ENCODE assay signal across 7 cellular contexts in the genomic region with DNA sequence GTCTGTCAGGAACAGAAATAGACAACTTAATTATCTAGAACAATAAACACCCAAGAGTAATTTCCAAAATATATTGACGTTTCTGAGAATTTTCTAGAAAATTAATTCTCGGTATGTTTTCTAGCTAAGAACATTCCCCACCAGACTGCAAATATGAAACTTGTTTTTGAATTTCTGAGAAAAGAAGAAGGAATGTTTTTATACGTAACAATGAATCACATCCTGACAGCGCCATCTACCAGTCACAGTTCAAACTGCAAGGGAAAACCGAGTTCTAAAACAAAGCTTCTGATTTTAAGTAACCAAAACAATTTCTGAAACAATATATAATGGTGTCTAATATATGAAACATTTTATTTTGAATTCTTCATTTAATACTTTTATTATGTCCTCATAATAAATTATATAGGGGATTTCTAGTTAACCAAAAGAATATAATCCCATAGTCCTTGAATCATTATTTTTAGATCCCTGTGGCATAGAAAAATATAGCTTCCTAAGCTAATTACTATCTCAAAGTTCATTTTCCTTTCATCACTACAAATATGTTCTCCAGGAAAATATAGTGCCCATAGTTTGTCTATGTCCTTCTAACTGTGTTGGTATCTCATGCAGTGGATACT. TPM values are rescaled to one million over a fixed set of nuclear protein-coding genes. Genes with fewer than 3 reads are reported as not detected.
DNase-seq lines count a peak whose midpoint lies in the region; ATAC-seq and TF ChIP-seq lines count a peak whose summit lies in the region.

No MANE protein-coding gene starts in this region.

- H3K4me1 ChIP-seq in foreskin keratinocyte (no peaks in the 10 kb centered on the region), smooth muscle cell (ENCODE audit: low read depth) (no peaks in the 10 kb centered on the region)

- no peaks in the 10 kb centered on the region for H4K20me1 ChIP-seq in smooth muscle cell (ENCODE audit: low read depth)

- H3K36me3 ChIP-seq in smooth muscle cell (ENCODE audit: low read depth) = no peaks in the 10 kb centered on the region

- no peak overlapping the region for H3K4me2 ChIP-seq in smooth muscle cell

- H3K27me3 ChIP-seq in foreskin keratinocyte (no peaks in the 10 kb centered on the region), smooth muscle cell (ENCODE audit: low read depth) (no peaks in the 10 kb centered on the region)

- DNase-seq in GM03348 (ENCODE audit: low spot score) (peak; percentile 9), Kasumi-1 (lab: John Stamatoyannopoulos, UW) (peak; percentile 3 to 29), foreskin keratinocyte (peak in 1 of 2 donors; percentile 9), smooth muscle cell (lab: John Stamatoyannopoulos, UW; ENCODE audit: unreplicated experiment) (no peak), occipital lobe (lab: John Stamatoyannopoulos, UW) (no peak)

- H3K9me3 ChIP-seq in smooth muscle cell (replicated peaks; ENCODE audit: low read depth) = no peaks in the 10 kb centered on the region

- no peak overlapping the region for H3K9ac ChIP-seq in smooth muscle cell (ENCODE audit: low read depth)

- H3K4me3 ChIP-seq in smooth muscle cell = no peak overlapping the region

- TF ChIP-seq CTCF in foreskin keratinocyte (conservative IDR thresholded peaks at IDR 0.05) = peak; percentile 83
- peak; percentile 92 for TF ChIP-seq CTCF in smooth muscle cell (IDR thresholded peaks at IDR 0.05; ENCODE audit: borderline replicate concordance, insufficient read depth, poor library complexity, severe bottlenecking)

- H3F3A ChIP-seq in smooth muscle cell (ENCODE audit: low read depth) = no peaks in the 10 kb centered on the region

- no peak overlapping the region for H2AFZ ChIP-seq in smooth muscle cell (ENCODE audit: low read depth)

- peak; percentile 38; the same call in 1 of the 3 replicates for ATAC-seq in SK-N-SH treated with all-trans-retinoic acid at 6 μM for 48 hours
- no peak for ATAC-seq in foreskin keratinocyte
- ATAC-seq in HG03457 (IDR thresholded peaks at IDR 0.05; ENCODE audit: unreplicated experiment) = no peak

- no peaks in the 10 kb centered on the region for H3K79me2 ChIP-seq in smooth muscle cell (ENCODE audit: low read depth)

- H3K27ac ChIP-seq in foreskin keratinocyte = no peak overlapping the region
- H3K27ac ChIP-seq in smooth muscle cell (ENCODE audit: low read depth) = no peak overlapping the region

- 15% methylated on average over 5 of the region's 5 CpGs for WGBS in smooth muscle cell (ENCODE audit: low lambda C conversion rate)

TF ChIP-seq in SK-N-SH treated with all-trans-retinoic acid at 6 μM for 48 hours, 23 proteins besides CTCF, POLR2A, EP300 and RAD21:
- TF ChIP-seq OSR1 (CRISPR knock-in tag; IDR thresholded peaks at IDR 0.05) = no peak
- no peak for TF ChIP-seq CSDC2 (CRISPR knock-in tag; IDR thresholded peaks at IDR 0.05)
- TF ChIP-seq ZFP30 (CRISPR knock-in tag; IDR thresholded peaks at IDR 0.05) = no peak
- no peak for TF ChIP-seq ZFP3 (CRISPR knock-in tag; IDR thresholded peaks at IDR 0.05)
- no peak for TF ChIP-seq ESRRG (CRISPR knock-in tag; IDR thresholded peaks at IDR 0.05)
- TF ChIP-seq ISL1 (CRISPR knock-in tag; IDR thresholded peaks at IDR 0.05) = no peak
- no peak for TF ChIP-seq CSRNP3 (CRISPR knock-in tag; IDR thresholded peaks at IDR 0.05)
- no peak for TF ChIP-seq PPARA (CRISPR knock-in tag; IDR thresholded peaks at IDR 0.05; ENCODE audit: borderline replicate concordance)
- TF ChIP-seq, protein P1, sequence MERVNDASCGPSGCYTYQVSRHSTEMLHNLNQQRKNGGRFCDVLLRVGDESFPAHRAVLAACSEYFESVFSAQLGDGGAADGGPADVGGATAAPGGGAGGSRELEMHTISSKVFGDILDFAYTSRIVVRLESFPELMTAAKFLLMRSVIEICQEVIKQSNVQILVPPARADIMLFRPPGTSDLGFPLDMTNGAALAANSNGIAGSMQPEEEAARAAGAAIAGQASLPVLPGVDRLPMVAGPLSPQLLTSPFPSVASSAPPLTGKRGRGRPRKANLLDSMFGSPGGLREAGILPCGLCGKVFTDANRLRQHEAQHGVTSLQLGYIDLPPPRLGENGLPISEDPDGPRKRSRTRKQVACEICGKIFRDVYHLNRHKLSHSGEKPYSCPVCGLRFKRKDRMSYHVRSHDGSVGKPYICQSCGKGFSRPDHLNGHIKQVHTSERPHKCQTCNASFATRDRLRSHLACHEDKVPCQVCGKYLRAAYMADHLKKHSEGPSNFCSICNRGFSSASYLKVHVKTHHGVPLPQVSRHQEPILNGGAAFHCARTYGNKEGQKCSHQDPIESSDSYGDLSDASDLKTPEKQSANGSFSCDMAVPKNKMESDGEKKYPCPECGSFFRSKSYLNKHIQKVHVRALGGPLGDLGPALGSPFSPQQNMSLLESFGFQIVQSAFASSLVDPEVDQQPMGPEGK (CRISPR knock-in tag; IDR thresholded peaks at IDR 0.05; ENCODE audit: borderline replicate concordance) = no peak
- TF ChIP-seq CREB5 (CRISPR knock-in tag; IDR thresholded peaks at IDR 0.05; ENCODE audit: low read depth) = no peak
- TF ChIP-seq, protein P2, sequence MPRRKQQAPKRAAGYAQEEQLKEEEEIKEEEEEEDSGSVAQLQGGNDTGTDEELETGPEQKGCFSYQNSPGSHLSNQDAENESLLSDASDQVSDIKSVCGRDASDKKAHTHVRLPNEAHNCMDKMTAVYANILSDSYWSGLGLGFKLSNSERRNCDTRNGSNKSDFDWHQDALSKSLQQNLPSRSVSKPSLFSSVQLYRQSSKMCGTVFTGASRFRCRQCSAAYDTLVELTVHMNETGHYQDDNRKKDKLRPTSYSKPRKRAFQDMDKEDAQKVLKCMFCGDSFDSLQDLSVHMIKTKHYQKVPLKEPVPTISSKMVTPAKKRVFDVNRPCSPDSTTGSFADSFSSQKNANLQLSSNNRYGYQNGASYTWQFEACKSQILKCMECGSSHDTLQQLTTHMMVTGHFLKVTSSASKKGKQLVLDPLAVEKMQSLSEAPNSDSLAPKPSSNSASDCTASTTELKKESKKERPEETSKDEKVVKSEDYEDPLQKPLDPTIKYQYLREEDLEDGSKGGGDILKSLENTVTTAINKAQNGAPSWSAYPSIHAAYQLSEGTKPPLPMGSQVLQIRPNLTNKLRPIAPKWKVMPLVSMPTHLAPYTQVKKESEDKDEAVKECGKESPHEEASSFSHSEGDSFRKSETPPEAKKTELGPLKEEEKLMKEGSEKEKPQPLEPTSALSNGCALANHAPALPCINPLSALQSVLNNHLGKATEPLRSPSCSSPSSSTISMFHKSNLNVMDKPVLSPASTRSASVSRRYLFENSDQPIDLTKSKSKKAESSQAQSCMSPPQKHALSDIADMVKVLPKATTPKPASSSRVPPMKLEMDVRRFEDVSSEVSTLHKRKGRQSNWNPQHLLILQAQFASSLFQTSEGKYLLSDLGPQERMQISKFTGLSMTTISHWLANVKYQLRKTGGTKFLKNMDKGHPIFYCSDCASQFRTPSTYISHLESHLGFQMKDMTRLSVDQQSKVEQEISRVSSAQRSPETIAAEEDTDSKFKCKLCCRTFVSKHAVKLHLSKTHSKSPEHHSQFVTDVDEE (CRISPR knock-in tag; IDR thresholded peaks at IDR 0.05) = no peak
- TF ChIP-seq, protein P3, sequence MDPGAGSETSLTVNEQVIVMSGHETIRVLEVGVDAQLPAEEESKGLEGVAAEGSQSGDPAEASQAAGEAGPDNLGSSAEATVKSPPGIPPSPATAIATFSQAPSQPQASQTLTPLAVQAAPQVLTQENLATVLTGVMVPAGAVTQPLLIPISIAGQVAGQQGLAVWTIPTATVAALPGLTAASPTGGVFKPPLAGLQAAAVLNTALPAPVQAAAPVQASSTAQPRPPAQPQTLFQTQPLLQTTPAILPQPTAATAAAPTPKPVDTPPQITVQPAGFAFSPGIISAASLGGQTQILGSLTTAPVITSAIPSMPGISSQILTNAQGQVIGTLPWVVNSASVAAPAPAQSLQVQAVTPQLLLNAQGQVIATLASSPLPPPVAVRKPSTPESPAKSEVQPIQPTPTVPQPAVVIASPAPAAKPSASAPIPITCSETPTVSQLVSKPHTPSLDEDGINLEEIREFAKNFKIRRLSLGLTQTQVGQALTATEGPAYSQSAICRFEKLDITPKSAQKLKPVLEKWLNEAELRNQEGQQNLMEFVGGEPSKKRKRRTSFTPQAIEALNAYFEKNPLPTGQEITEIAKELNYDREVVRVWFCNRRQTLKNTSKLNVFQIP (CRISPR knock-in tag; IDR thresholded peaks at IDR 0.05; ENCODE audit: borderline replicate concordance, low read depth) = no peak

RNA-seq across cellular contexts. Expression of gene MEOX2, which starts 34.5 kb away (rescaled TPM):
- total RNA-seq in foreskin keratinocyte = not detected in 2 replicates
- polyA plus RNA-seq in foreskin keratinocyte = not detected in 2 replicates
- not detected in 2 replicates for total RNA-seq in smooth muscle cell
- 0.19 TPM in 1 of 2 replicates, not detected in the other for polyA plus RNA-seq in smooth muscle cell
- total RNA-seq in occipital lobe = 0.16 TPM

Comparison
In these comparisons a context has a peak if more than half of its experiments do, and no peak if none do; other contexts are left out.
1. DNase-seq: peak in GM03348 (single experiment) and Kasumi-1 (2 of 2); none in smooth muscle cell (single experiment) and occipital lobe (single experiment).